In genomic region chr3:194194051-194194756, GRCh38 we compare ENCODE assay signal across 17 cellular contexts. TPM values are rescaled to one million over a fixed set of nuclear protein-coding genes. Genes with fewer than 3 reads are reported as not detected.
DNase-seq lines count a peak whose midpoint lies in the region; ATAC-seq and TF ChIP-seq lines count a peak whose summit lies in the region.
"Had no signal": no experiment of that assay in that cellular context is flagged by ENCODE, and none has a peak within 500 bp of the region (broad histone marks: within the 10 kb centered on the region; RNA-seq: fewer than 3 reads in every experiment).

No MANE protein-coding gene starts in this region.

- H3K27me3 Mint-ChIP-seq in T-helper 2 cell treated with Interferon-gamma antibody and Interleukin-4, amounts not matched to agents 5 μg/mL and 100 μg/mL, for 36 hours (ENCODE audit: low read depth) = peaks cover 15% of the 10 kb centered on the region
- peaks cover 4% of the 10 kb centered on the region for H3K27me3 Mint-ChIP-seq in GM23338 (ENCODE audit: insufficient read depth, low read depth, poor library complexity)

- TF ChIP-seq CTCF in GM23338 (conservative IDR thresholded peaks at IDR 0.05; ENCODE audit: low read depth in 2 of 2) (no peak), osteoblast (IDR thresholded peaks at IDR 0.05; ENCODE audit: extremely low read depth, low read depth, low read length) (no peak), brain microvascular endothelial cell (IDR thresholded peaks at IDR 0.05; ENCODE audit: low read depth, low read length, missing control alignments) (no peak)

- H3K9me2 ChIP-seq in GM23338 (ENCODE audit: insufficient read depth) = no peaks in the 10 kb centered on the region

- no peaks in the 10 kb centered on the region for H3K79me2 ChIP-seq in GM23338 (replicated peaks; ENCODE audit: insufficient read depth)
- H3K79me2 ChIP-seq in osteoblast (ENCODE audit: insufficient read depth, low read length) = no peaks in the 10 kb centered on the region

- H3K9me3 Mint-ChIP-seq in T-helper 2 cell treated with Interferon-gamma antibody and Interleukin-4, amounts not matched to agents 5 μg/mL and 100 μg/mL, for 36 hours = no peaks in the 10 kb centered on the region
- no peaks in the 10 kb centered on the region for H3K9me3 Mint-ChIP-seq in GM23338

- H3K36me3 ChIP-seq in GM23338 (ENCODE audit: insufficient read depth) = no peaks in the 10 kb centered on the region; the same call in 1 of the 2 replicates
- no peaks in the 10 kb centered on the region for H3K36me3 ChIP-seq in osteoblast (ENCODE audit: insufficient read depth, low read length)
- H3K36me3 ChIP-seq in brain microvascular endothelial cell (replicated peaks) = no peaks in the 10 kb centered on the region
- H3K36me3 ChIP-seq: cardiac muscle cell, heart left ventricle, SJCRH30, transverse colon had no signal

- no peak overlapping the region for H3K4me3 ChIP-seq in GM23338
- H3K4me3 ChIP-seq in osteoblast (ENCODE audit: insufficient read depth, low read length) = no peak overlapping the region
- no peak overlapping the region for H3K4me3 ChIP-seq in brain microvascular endothelial cell (ENCODE audit: low read depth, low read length)
- H3K4me3 ChIP-seq: A549, cardiac muscle cell, heart left ventricle, SJCRH30, transverse colon had no signal

- H3K4me1 ChIP-seq in GM23338 (ENCODE audit: insufficient read depth) (no peaks in the 10 kb centered on the region), osteoblast (ENCODE audit: insufficient read depth, low read length) (peaks cover under 1% of the 10 kb centered on the region)
- H3K4me1 ChIP-seq: A549, SJCRH30, transverse colon had no signal

- DNase-seq in T-helper 2 cell treated with Interferon-gamma antibody and Interleukin-4, amounts not matched to agents 5 μg/mL and 100 μg/mL, for 36 hours (ENCODE audit: low spot score) = no peak
- DNase-seq in T-helper 2 cell (no peak), GM23338 (ENCODE audit: low spot score) (no peak), UCSD-AML1 (lab: John Stamatoyannopoulos, UW; ENCODE audit: unreplicated experiment) (peak; percentile 38), osteoblast (ENCODE audit: insufficient read length, low spot score, missing footprints) (peak; percentile 3), brain microvascular endothelial cell (no peak), HuH-7.5 (ENCODE audit: low spot score) (no peak)
- DNase-seq in activated naive CD4-positive, alpha-beta T cell treated with anti-CD3 and anti-CD28 coated beads, Interleukin-2, amount 50 U/mL, for 16 hours = no peak
- DNase-seq: activated CD4-positive, alpha-beta T cell treated with anti-CD3 and anti-CD28 coated beads for 1 hour; left colon; NCI-H524; SJCRH30; transverse colon had no signal

- no peak overlapping the region for H3K27ac ChIP-seq in GM23338 (ENCODE audit: low read depth)
- H3K27ac ChIP-seq in osteoblast (ENCODE audit: low read depth, low read length) = no peak overlapping the region
- no peak overlapping the region for H3K27ac ChIP-seq in brain microvascular endothelial cell
- H3K27ac ChIP-seq: A549, cardiac muscle cell, epithelial cell of prostate, heart left ventricle, SJCRH30, transverse colon had no signal

- no peaks in the 10 kb centered on the region for H3K9me3 ChIP-seq in osteoblast (ENCODE audit: low read depth, low read length)
- H3K9me3 ChIP-seq: A549, SJCRH30, transverse colon had no signal

- H3K27me3 ChIP-seq in GM23338 (ENCODE audit: insufficient read depth) (no peaks in the 10 kb centered on the region), osteoblast (ENCODE audit: insufficient read depth, low read length) (peaks cover 14% of the 10 kb centered on the region), brain microvascular endothelial cell (replicated peaks) (peaks cover 16% of the 10 kb centered on the region)
- H3K27me3 ChIP-seq: heart left ventricle, SJCRH30, transverse colon had no signal

- H3K36me3 Mint-ChIP-seq in T-helper 2 cell treated with Interferon-gamma antibody and Interleukin-4, amounts not matched to agents 5 μg/mL and 100 μg/mL, for 36 hours (ENCODE audit: low read depth) = no peaks in the 10 kb centered on the region
- no peaks in the 10 kb centered on the region for H3K36me3 Mint-ChIP-seq in GM23338 (ENCODE audit: low read depth)

- no peaks in the 10 kb centered on the region for H3F3A ChIP-seq in GM23338 (replicated peaks; ENCODE audit: low read depth)

- no peaks in the 10 kb centered on the region for H4K20me1 ChIP-seq in GM23338 (replicated peaks; ENCODE audit: insufficient read depth)
- H4K20me1 ChIP-seq in osteoblast (ENCODE audit: insufficient read depth, low read length) = no peaks in the 10 kb centered on the region

- H3K4me3 Mint-ChIP-seq in T-helper 2 cell treated with Interferon-gamma antibody and Interleukin-4, amounts not matched to agents 5 μg/mL and 100 μg/mL, for 36 hours = no peak overlapping the region
- H3K4me3 Mint-ChIP-seq in GM23338 = no peak overlapping the region

- in situ Hi-C loops in brain microvascular endothelial cell (cut with HindIII; ENCODE audit: low pct_ligation_motif_present, low sequenced_read_pairs) = no loop called here

- H3K4me2 ChIP-seq in GM23338 (no peak overlapping the region), osteoblast (ENCODE audit: insufficient read depth, low read length) (no peak overlapping the region)
- H3K4me2 ChIP-seq: A549 had no signal

- peak overlapping the region; percentile 27 for H3K27ac Mint-ChIP-seq in T-helper 2 cell treated with Interferon-gamma antibody and Interleukin-4, amounts not matched to agents 5 μg/mL and 100 μg/mL, for 36 hours
- H3K27ac Mint-ChIP-seq in GM23338 = no peak overlapping the region

- no peak for ATAC-seq in GM23338
- ATAC-seq: A549, left colon had no signal

- H2AFZ ChIP-seq in GM23338 = peak overlapping the region; percentile 32; the same call in 1 of the 2 replicates
- H2AFZ ChIP-seq in osteoblast (ENCODE audit: low read length) = no peak overlapping the region

- peaks cover 16% of the 10 kb centered on the region for H3K4me1 Mint-ChIP-seq in T-helper 2 cell treated with Interferon-gamma antibody and Interleukin-4, amounts not matched to agents 5 μg/mL and 100 μg/mL, for 36 hours (ENCODE audit: low read depth)
- peaks cover 5% of the 10 kb centered on the region; the same call in 1 of the 3 replicates for H3K4me1 Mint-ChIP-seq in GM23338

TF ChIP-seq in GM23338, 12 proteins besides CTCF, POLR2A, EP300 and RAD21 (continues in another document):
- no peak for TF ChIP-seq ETS1 (IDR thresholded peaks at IDR 0.05)

RNA-seq across cellular contexts. Expression of gene HES1, which starts 58.3 kb away (rescaled TPM):
- 40.3 and 42.7 TPM in 2 replicates for total RNA-seq in GM23338 (2014; rRNA removed; shearing (Covaris generic))
- 59.3 and 60.8 TPM in 2 replicates for polyA plus RNA-seq in GM23338 (2016; fragmentation: Nextera tagmentation; extraction: Ambion mirVana)
- total RNA-seq in osteoblast = 4.4 and 4.7 TPM in 2 replicates

Comparison
In these comparisons a context has a peak if more than half of its experiments do, and no peak if none do; other contexts are left out.
1. DNase-seq: peak in UCSD-AML1 (single experiment) and osteoblast (single experiment); none in T-helper 2 cell treated with Interferon-gamma antibody and Interleukin-4, amounts not matched to agents 5 μg/mL and 100 μg/mL, for 36 hours (single experiment), T-helper 2 cell (0 of 5), GM23338 (single experiment), brain microvascular endothelial cell (single experiment), HuH-7.5 (single experiment) and activated naive CD4-positive, alpha-beta T cell treated with anti-CD3 and anti-CD28 coated beads, Interleukin-2, amount 50 U/mL, for 16 hours (single experiment).